ENCODE assay signal across 13 cellular contexts in the genomic region with DNA sequence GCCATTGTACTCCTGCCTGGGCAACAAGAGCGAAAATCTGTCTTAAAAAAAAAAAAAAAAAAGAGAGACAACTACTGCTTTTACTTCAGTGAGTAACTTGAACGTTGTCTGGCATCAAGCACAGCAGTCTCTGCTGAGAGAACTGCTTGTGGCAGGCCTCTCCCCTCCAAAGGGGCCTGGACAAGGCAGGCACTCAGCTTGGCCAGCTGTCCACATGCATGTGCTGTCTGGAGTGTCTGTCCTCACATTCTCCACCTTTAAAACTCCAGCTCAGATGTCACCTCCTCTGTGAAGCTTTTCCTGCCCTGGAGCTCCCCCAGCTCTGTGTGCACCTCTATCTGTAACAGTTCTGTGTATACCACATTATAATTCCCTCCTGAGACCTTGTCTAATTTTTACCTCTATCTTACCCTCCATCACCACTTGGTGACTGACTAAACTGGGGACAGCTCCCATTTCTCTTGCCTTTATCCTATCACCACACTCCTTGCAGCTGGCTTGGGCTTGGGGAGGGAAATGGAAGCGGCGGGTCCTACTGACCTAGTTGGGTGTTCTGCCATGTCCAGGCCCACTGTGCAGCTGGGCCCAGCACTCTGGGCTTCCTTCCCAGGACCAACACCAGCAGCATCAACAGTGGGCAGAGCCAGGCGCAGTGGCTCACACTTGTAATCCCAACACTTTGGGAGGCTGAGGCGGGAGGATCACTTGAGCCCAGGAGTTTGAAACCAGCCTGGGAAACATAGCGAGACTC.
"Had no signal": no experiment of that assay in that cellular context is flagged by ENCODE, and none has a peak within 500 bp of the region (broad histone marks: within the 10 kb centered on the region; RNA-seq: fewer than 3 reads in every experiment).

No MANE protein-coding gene starts in this region.

- H2AFZ ChIP-seq: hepatocyte had no signal

- H3K4me1 ChIP-seq: body of pancreas had no signal

- H3K36me3 ChIP-seq: prostate gland had no signal

- H3K27me3 ChIP-seq: body of pancreas, gastroesophageal sphincter, hepatocyte had no signal

- H3K27ac Mint-ChIP-seq: activated CD4-positive, alpha-beta memory T cell treated with anti-CD3 and anti-CD28 coated beads for 36 hours; activated naive CD8-positive, alpha-beta T cell treated with anti-CD3 and anti-CD28 coated beads for 36 hours; dendritic cell treated with granulocyte-macrophage colony-stimulating factor and Interleukin-4, amounts not matched to agents 40 ng/mL and 50 ng/mL, for 4 days; nephron progenitor cell; stimulated activated memory B cell treated with anti-CD40 and anti-IgM and Interleukin-4, amounts not matched to agents 10 μg/mL and 1 μg/mL and 100 μg/mL, for 72 hours had no signal

- H3K4me2 ChIP-seq: hepatocyte had no signal

- H3K4me1 Mint-ChIP-seq: stimulated activated memory B cell treated with anti-CD40 and anti-IgM and Interleukin-4, amounts not matched to agents 10 μg/mL and 1 μg/mL and 100 μg/mL, for 72 hours had no signal

- H3K4me3 Mint-ChIP-seq: activated CD4-positive, alpha-beta memory T cell treated with anti-CD3 and anti-CD28 coated beads for 36 hours; activated naive CD8-positive, alpha-beta T cell treated with anti-CD3 and anti-CD28 coated beads for 36 hours; dendritic cell treated with granulocyte-macrophage colony-stimulating factor and Interleukin-4, amounts not matched to agents 40 ng/mL and 50 ng/mL, for 4 days; nephron progenitor cell; stimulated activated memory B cell treated with anti-CD40 and anti-IgM and Interleukin-4, amounts not matched to agents 10 μg/mL and 1 μg/mL and 100 μg/mL, for 72 hours had no signal

- H3K27me3 Mint-ChIP-seq: activated CD4-positive, alpha-beta memory T cell treated with anti-CD3 and anti-CD28 coated beads for 36 hours; activated naive CD8-positive, alpha-beta T cell treated with anti-CD3 and anti-CD28 coated beads for 36 hours; dendritic cell treated with granulocyte-macrophage colony-stimulating factor and Interleukin-4, amounts not matched to agents 40 ng/mL and 50 ng/mL, for 4 days; stimulated activated memory B cell treated with anti-CD40 and anti-IgM and Interleukin-4, amounts not matched to agents 10 μg/mL and 1 μg/mL and 100 μg/mL, for 72 hours had no signal

- H3K9me3 Mint-ChIP-seq: activated CD4-positive, alpha-beta memory T cell treated with anti-CD3 and anti-CD28 coated beads for 36 hours; activated naive CD8-positive, alpha-beta T cell treated with anti-CD3 and anti-CD28 coated beads for 36 hours; dendritic cell treated with granulocyte-macrophage colony-stimulating factor and Interleukin-4, amounts not matched to agents 40 ng/mL and 50 ng/mL, for 4 days; nephron progenitor cell had no signal

- DNase-seq: activated CD4-positive, alpha-beta memory T cell treated with anti-CD3 and anti-CD28 coated beads for 36 hours; activated CD4-positive, alpha-beta T cell treated with anti-CD3 and anti-CD28 coated beads for 1 hour; activated naive CD8-positive, alpha-beta T cell treated with anti-CD3 and anti-CD28 coated beads for 36 hours; body of pancreas; effector memory CD4-positive, alpha-beta T cell; nephron progenitor cell; stimulated activated CD4-positive, alpha-beta T cell treated with anti-CD3 and anti-CD28 coated beads, Interleukin-2, amount 100 ng/mL, for 48 hours; T1000 had no signal

- H3K79me2 ChIP-seq: hepatocyte had no signal

- H3K9me3 ChIP-seq: body of pancreas, gastroesophageal sphincter, prostate gland had no signal

- H3K4me3 ChIP-seq: body of pancreas, gastroesophageal sphincter, hepatocyte, prostate gland had no signal

- ATAC-seq: body of pancreas; gastroesophageal sphincter; stimulated activated memory B cell treated with anti-CD40 and anti-IgM and Interleukin-4, amounts not matched to agents 10 μg/mL and 1 μg/mL and 100 μg/mL, for 72 hours had no signal

- H3K27ac ChIP-seq: body of pancreas, gastroesophageal sphincter, hepatocyte had no signal
